Comparison of ENCODE assay signal across 8 cellular contexts in the genomic region with DNA sequence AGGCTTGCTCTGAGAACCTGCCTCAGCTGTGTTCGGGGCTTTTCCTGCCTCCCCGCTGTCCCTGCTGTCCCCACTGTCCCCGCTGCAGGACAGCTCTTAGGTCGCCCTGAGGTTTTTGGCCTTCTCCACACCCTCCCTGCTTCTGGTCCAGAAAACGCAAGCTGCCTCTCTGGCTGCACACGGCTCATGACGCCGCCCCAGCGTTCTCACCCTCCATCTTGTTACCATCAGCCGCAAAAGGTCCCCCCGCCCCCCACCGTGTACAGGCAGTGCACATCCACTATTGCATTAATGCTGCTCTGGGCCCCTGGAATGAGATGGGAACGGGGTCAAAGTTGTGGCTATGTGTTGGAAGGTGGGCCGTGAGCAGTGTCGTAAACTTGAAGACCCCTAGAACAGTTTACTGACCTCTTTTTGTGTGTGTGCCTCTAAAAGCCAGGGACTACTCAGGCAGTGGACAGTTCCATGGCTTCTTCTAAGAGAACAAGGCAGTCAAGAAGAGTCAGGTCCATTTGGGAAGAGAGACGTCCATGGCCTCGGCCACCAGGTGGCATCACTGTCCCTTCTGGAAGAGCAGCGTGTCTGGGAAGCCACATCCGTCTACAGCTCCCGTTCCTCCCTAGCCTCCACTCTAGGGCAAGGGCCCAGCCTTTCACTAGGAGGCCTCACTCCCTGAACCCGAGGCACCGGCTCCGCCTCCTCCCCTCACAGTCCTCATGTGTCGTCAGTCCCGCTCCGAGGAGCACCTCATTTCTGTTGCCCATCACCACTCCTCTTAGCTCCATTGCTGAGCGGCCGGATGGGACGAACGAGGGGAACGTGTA. TPM values are rescaled to one million over a fixed set of nuclear protein-coding genes. Genes with fewer than 3 reads are reported as not detected.
A peak's percentile ranks its signal among the peaks of the same experiment; 100 is the strongest.
DNase-seq lines count a peak whose midpoint lies in the region; ATAC-seq and TF ChIP-seq lines count a peak whose summit lies in the region.

No MANE protein-coding gene starts in this region.

- H3K27ac ChIP-seq in right cardiac atrium (ENCODE audit: low read length), result no peak overlapping the region

- H3K27me3 ChIP-seq in right cardiac atrium (ENCODE audit: control insufficient read depth, insufficient read depth), result no peaks in the 10 kb centered on the region

- ATAC-seq in GM19397 (IDR thresholded peaks at IDR 0.05; ENCODE audit: unreplicated experiment), result peak; percentile 58
- peak; percentile 94 to 95 for ATAC-seq in right cardiac atrium
- no peak for ATAC-seq in HG03097 (IDR thresholded peaks at IDR 0.05; ENCODE audit: low FRiP score, unreplicated experiment)

- peak; percentile 87 for TF ChIP-seq CTCF in retinal pigment epithelial cell (conservative IDR thresholded peaks at IDR 0.05; ENCODE audit: low read depth, low read length)

- DNase-seq in AG20443 (ENCODE audit: low spot score) (peak; percentile 94), NCI-H187 treated with DMSO at 0.1 percent for 48 hours (lab: John Stamatoyannopoulos, UW) (peak; percentile 72), T-helper 1 cell (peak; percentile 25 to 60 (median 44)), amygdala (lab: John Stamatoyannopoulos, UW) (peak in 55 of 56 donors; percentile 6 to 90 (median 66)), right cardiac atrium (peak; percentile 93 to 97 (median 96)), retinal pigment epithelial cell (ENCODE audit: low read depth) (no peak)

- no peak overlapping the region for H3K4me3 ChIP-seq in right cardiac atrium (ENCODE audit: low read length)
- no peak overlapping the region for H3K4me3 ChIP-seq in retinal pigment epithelial cell (ENCODE audit: low read length)

- H3K9me3 ChIP-seq in right cardiac atrium (ENCODE audit: control insufficient read depth, low read length), result no peaks in the 10 kb centered on the region

- 46% methylated on average over 31 of the region's 31 CpGs for WGBS in right cardiac atrium

- H3K4me1 ChIP-seq in right cardiac atrium (ENCODE audit: control insufficient read depth, insufficient read depth, low read length), result no peaks in the 10 kb centered on the region

- intact Hi-C loops in right cardiac atrium (cut with DNase I), result loop anchor here (1.0 to 2.0 kb wide), 3 partner anchors 135 to 137 kb away; no protein-coding TSS in a partner anchor

RNA-seq across cellular contexts. Expression of gene MKRN1, which starts 38.5 kb away (rescaled TPM):
- 100 to 1,000 TPM in 1 of 4 donors, 10 to 100 TPM in 3; 82.9 to 128 (median 99.0) TPM for total RNA-seq in right cardiac atrium
- 53.1 TPM for polyA plus RNA-seq in right cardiac atrium
